18 cellular contexts compared by ENCODE assay signal in the genomic region with DNA sequence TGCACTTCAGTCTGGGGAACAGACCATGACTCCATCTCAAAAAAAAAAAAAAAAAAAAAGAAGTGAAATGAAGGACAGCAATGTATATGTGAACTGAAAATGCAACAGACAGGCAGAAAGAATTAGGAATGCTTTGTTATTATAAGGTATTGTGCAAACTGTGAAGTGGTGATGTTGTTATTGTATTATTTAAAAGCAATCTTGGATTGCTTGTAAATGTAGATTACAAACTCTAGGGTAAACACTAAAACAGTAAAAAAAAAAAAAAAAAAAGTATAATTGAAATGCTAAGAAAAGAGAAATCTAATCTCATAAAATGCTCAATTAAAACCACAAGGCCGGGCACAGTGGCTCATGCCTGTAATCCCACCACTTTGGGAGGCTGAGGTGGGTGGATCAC. TPM values are rescaled to one million over a fixed set of nuclear protein-coding genes. Genes with fewer than 3 reads are reported as not detected.
DNase-seq lines count a peak whose midpoint lies in the region; ATAC-seq and TF ChIP-seq lines count a peak whose summit lies in the region.
"Had no signal": no experiment of that assay in that cellular context is flagged by ENCODE, and none has a peak within 500 bp of the region (broad histone marks: within the 10 kb centered on the region; RNA-seq: fewer than 3 reads in every experiment).

No MANE protein-coding gene starts in this region.

- H3K4me3 ChIP-seq in HEK293 (ENCODE audit: low read depth, low read length) (no peak overlapping the region), adipocyte (ENCODE audit: low read length) (no peak overlapping the region)
- H3K4me3 ChIP-seq: BLaER1 had no signal

- H3K27me3 ChIP-seq in adipocyte (replicated peaks; ENCODE audit: control insufficient read depth, insufficient read depth, low read length), result no peaks in the 10 kb centered on the region
- H3K27me3 ChIP-seq: BE2C, BLaER1 had no signal

- H3K36me3 ChIP-seq in HEK293 (ENCODE audit: control insufficient read depth in 2 of 2, insufficient read depth in 1 of 2, low read length in 2 of 2) (no peaks in the 10 kb centered on the region; a peak in 1 of 3 replicates), adipocyte (ENCODE audit: control insufficient read depth, insufficient read depth, low read length, severe bottlenecking) (no peaks in the 10 kb centered on the region)
- H3K36me3 ChIP-seq: BE2C had no signal

- H3K27ac ChIP-seq in HEK293 (ENCODE audit: extremely low read depth, low read depth, low read length), result no peak overlapping the region
- H3K27ac ChIP-seq: BLaER1 had no signal

- H3K4me1 Mint-ChIP-seq in stimulated activated naive B cell treated with anti-CD40 and anti-IgM and Interleukin-4, amounts not matched to agents 10 μg/mL and 1 μg/mL and 100 μg/mL, for 72 hours, result peaks cover 13 to 33% of the 10 kb centered on the region in 2 donors
- H3K4me1 Mint-ChIP-seq in natural killer cell, result peaks cover 29 to 35% of the 10 kb centered on the region in 2 donors
- H3K4me1 Mint-ChIP-seq: CD14-positive monocyte had no signal

- peaks cover 20% of the 10 kb centered on the region for H3K4me1 ChIP-seq in HEK293 (ENCODE audit: control insufficient read depth, insufficient read depth, low read length)
- H3K4me1 ChIP-seq in adipocyte (ENCODE audit: control insufficient read depth, insufficient read depth, low read length), result no peaks in the 10 kb centered on the region
- H3K4me1 ChIP-seq: BE2C, BLaER1, Caco-2 had no signal

- H3K9me3 ChIP-seq in HEK293 (ENCODE audit: control insufficient read depth, insufficient read depth, low read depth, low read length), result no peaks in the 10 kb centered on the region
- no peaks in the 10 kb centered on the region for H3K9me3 ChIP-seq in adipocyte (ENCODE audit: control insufficient read depth, low read length)
- H3K9me3 ChIP-seq: BE2C, BLaER1, Caco-2 had no signal

- H3K27ac Mint-ChIP-seq in stimulated activated naive B cell treated with anti-CD40 and anti-IgM and Interleukin-4, amounts not matched to agents 10 μg/mL and 1 μg/mL and 100 μg/mL, for 72 hours, result peak overlapping the region; percentile 25
- peak overlapping the region in 1 of 2 donors; percentile 47 for H3K27ac Mint-ChIP-seq in natural killer cell
- H3K27ac Mint-ChIP-seq: CD14-positive monocyte; CD4-positive, alpha-beta T cell; CD8-positive, alpha-beta T cell had no signal

- H3K27me3 Mint-ChIP-seq in stimulated activated naive B cell treated with anti-CD40 and anti-IgM and Interleukin-4, amounts not matched to agents 10 μg/mL and 1 μg/mL and 100 μg/mL, for 72 hours, result no peaks in the 10 kb centered on the region
- H3K27me3 Mint-ChIP-seq in natural killer cell (ENCODE audit: low read depth in 2 of 2), result no peaks in the 10 kb centered on the region
- H3K27me3 Mint-ChIP-seq: CD4-positive, alpha-beta T cell had no signal

- no peaks in the 10 kb centered on the region for H3K36me3 Mint-ChIP-seq in stimulated activated naive B cell treated with anti-CD40 and anti-IgM and Interleukin-4, amounts not matched to agents 10 μg/mL and 1 μg/mL and 100 μg/mL, for 72 hours
- H3K36me3 Mint-ChIP-seq in natural killer cell, result no peaks in the 10 kb centered on the region

- intact Hi-C loops in natural killer cell (cut with micrococcal nuclease), result no loop called here

- TF ChIP-seq CTCF in HEK293 (tag by site-specific recombination; IDR thresholded peaks at IDR 0.05) (no peak), natural killer cell (IDR thresholded peaks at IDR 0.05) (no peak)

- POLR2A ChIA-PET in HEK293 (lab: Yijun Ruan, JAX), result interaction anchor here (0.8 kb wide), 1 partner anchor 297 kb away, joined by 5 read pairs; no protein-coding TSS in a partner anchor

- DNase-seq in adipocyte (ENCODE audit: low read depth), result peak; percentile 29
- no peak for DNase-seq in stimulated activated naive B cell treated with anti-CD40 and anti-IgM and Interleukin-4, amounts not matched to agents 10 μg/mL and 1 μg/mL and 100 μg/mL, for 72 hours
- DNase-seq in natural killer cell, result no peak
- no peak for DNase-seq in NCI-H187 (lab: John Stamatoyannopoulos, UW)
- DNase-seq in HPDE6-E6E7 (ENCODE audit: extremely low spot score), result no peak
- DNase-seq: 8988T; ACHN; BE2C; C1 segment of cervical spinal cord; Caco-2; Calu3; CD4-positive, alpha-beta T cell; CD8-positive, alpha-beta T cell; DMS79 treated with DMSO at 0.1 percent for 48 hours; GF-D8 had no signal

- no peak overlapping the region for H3K9ac ChIP-seq in adipocyte (ENCODE audit: low read length)
- H3K9ac ChIP-seq: BLaER1 had no signal

- CTCF ChIA-PET in HEK293 (lab: Yijun Ruan, JAX), result interaction anchor here (1.1 kb wide), 1 partner anchor 12 kb away, joined by 3 read pairs; no protein-coding TSS in a partner anchor

- no peaks in the 10 kb centered on the region for H3K9me3 Mint-ChIP-seq in stimulated activated naive B cell treated with anti-CD40 and anti-IgM and Interleukin-4, amounts not matched to agents 10 μg/mL and 1 μg/mL and 100 μg/mL, for 72 hours
- H3K9me3 Mint-ChIP-seq in natural killer cell, result no peaks in the 10 kb centered on the region
- H3K9me3 Mint-ChIP-seq: CD14-positive monocyte; CD4-positive, alpha-beta T cell; CD8-positive, alpha-beta T cell had no signal

- no peak for ATAC-seq in stimulated activated naive B cell treated with anti-CD40 and anti-IgM and Interleukin-4, amounts not matched to agents 10 μg/mL and 1 μg/mL and 100 μg/mL, for 72 hours (replicated peaks)
- no peak for ATAC-seq in natural killer cell
- ATAC-seq: CD8-positive, alpha-beta T cell had no signal

- no peak overlapping the region for H3K4me3 Mint-ChIP-seq in stimulated activated naive B cell treated with anti-CD40 and anti-IgM and Interleukin-4, amounts not matched to agents 10 μg/mL and 1 μg/mL and 100 μg/mL, for 72 hours
- no peak overlapping the region for H3K4me3 Mint-ChIP-seq in natural killer cell
- H3K4me3 Mint-ChIP-seq: CD14-positive monocyte; CD4-positive, alpha-beta T cell; CD8-positive, alpha-beta T cell had no signal

TF ChIP-seq in HEK293, 187 proteins besides CTCF, POLR2A, EP300 and RAD21 (continues in another document):
- TF ChIP-seq, protein P1, sequence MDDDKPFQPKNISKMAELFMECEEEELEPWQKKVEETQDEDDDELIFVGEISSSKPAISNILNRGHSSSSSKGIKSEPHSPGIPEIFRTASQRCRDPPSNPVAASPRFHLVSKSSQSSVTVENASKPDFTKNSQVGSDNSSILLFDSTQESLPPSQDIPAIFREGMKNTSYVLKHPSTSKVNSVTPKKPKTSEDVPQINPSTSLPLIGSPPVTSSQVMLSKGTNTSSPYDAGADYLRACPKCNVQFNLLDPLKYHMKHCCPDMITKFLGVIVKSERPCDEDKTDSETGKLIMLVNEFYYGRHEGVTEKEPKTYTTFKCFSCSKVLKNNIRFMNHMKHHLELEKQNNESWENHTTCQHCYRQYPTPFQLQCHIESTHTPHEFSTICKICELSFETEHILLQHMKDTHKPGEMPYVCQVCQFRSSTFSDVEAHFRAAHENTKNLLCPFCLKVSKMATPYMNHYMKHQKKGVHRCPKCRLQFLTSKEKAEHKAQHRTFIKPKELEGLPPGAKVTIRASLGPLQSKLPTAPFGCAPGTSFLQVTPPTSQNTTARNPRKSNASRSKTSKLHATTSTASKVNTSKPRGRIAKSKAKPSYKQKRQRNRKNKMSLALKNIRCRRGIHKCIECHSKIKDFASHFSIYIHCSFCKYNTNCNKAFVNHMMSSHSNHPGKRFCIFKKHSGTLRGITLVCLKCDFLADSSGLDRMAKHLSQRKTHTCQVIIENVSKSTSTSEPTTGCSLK (tag by site-specific recombination; IDR thresholded peaks at IDR 0.05), result no peak
- TF ChIP-seq, protein P2, sequence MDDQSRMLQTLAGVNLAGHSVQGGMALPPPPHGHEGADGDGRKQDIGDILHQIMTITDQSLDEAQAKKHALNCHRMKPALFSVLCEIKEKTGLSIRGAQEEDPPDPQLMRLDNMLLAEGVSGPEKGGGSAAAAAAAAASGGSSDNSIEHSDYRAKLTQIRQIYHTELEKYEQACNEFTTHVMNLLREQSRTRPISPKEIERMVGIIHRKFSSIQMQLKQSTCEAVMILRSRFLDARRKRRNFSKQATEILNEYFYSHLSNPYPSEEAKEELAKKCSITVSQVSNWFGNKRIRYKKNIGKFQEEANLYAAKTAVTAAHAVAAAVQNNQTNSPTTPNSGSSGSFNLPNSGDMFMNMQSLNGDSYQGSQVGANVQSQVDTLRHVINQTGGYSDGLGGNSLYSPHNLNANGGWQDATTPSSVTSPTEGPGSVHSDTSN (CRISPR knock-in tag; IDR thresholded peaks at IDR 0.05), result no peak
- TF ChIP-seq HOXA7 (CRISPR knock-in tag; IDR thresholded peaks at IDR 0.05; ENCODE audit: borderline replicate concordance) (no peak), ZNF654 (tag by site-specific recombination; IDR thresholded peaks at IDR 0.05; ENCODE audit: low read depth) (no peak), ZBTB7A (tag by site-specific recombination; IDR thresholded peaks at IDR 0.05; ENCODE audit: low read depth) (no peak), EGR2 (tag by site-specific recombination; IDR thresholded peaks at IDR 0.05; ENCODE audit: low read depth) (peak; percentile 20; the same call in 1 of the 2 replicates), ZNF146 (tag by site-specific recombination; IDR thresholded peaks at IDR 0.05) (no peak), ZNF221 (tag by site-specific recombination; IDR thresholded peaks at IDR 0.05; ENCODE audit: borderline replicate concordance) (no peak), ZFP3 (tag by site-specific recombination; IDR thresholded peaks at IDR 0.05; ENCODE audit: low read depth) (no peak), ZNF501 (tag by site-specific recombination; IDR thresholded peaks at IDR 0.05) (no peak)
- TF ChIP-seq, protein P3, sequence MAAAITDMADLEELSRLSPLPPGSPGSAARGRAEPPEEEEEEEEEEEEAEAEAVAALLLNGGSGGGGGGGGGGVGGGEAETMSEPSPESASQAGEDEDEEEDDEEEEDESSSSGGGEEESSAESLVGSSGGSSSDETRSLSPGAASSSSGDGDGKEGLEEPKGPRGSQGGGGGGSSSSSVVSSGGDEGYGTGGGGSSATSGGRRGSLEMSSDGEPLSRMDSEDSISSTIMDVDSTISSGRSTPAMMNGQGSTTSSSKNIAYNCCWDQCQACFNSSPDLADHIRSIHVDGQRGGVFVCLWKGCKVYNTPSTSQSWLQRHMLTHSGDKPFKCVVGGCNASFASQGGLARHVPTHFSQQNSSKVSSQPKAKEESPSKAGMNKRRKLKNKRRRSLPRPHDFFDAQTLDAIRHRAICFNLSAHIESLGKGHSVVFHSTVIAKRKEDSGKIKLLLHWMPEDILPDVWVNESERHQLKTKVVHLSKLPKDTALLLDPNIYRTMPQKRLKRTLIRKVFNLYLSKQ (tag by site-specific recombination; IDR thresholded peaks at IDR 0.05; ENCODE audit: borderline replicate concordance), result no peak

RNA-seq across cellular contexts. Expression of a gene that starts 25.3 kb away (rescaled TPM):
- 10 to 100 TPM; 78.2 to 81.3 (median 78.4) TPM for total RNA-seq in natural killer cell

RNA-seq across cellular contexts. Expression of a gene that starts 51.9 kb away (rescaled TPM):
- total RNA-seq in natural killer cell, result 10 to 100 TPM; 18.8 to 28.0 (median 23.9) TPM

RNA-seq across cellular contexts. Expression of a gene that starts 57.1 kb away (rescaled TPM):
- 1,000 to 10,000 TPM; 1,115 to 1,338 (median 1,336) TPM for total RNA-seq in natural killer cell
